ENCODE assay signal across 9 cellular contexts in genomic region chr3:30319713-30320112, GRCh38.
DNase-seq lines count a peak whose midpoint lies in the region; ATAC-seq, FAIRE-seq and TF ChIP-seq lines count a peak whose summit lies in the region.
"Had no signal": no experiment of that assay in that cellular context is flagged by ENCODE, and none has a peak within 500 bp of the region (broad histone marks: within the 10 kb centered on the region; RNA-seq: fewer than 3 reads in every experiment).

No MANE protein-coding gene starts in this region.

- H3K36me3 Mint-ChIP-seq in MCF 10A (ENCODE audit: insufficient read depth, unreplicated experiment): no peaks in the 10 kb centered on the region

- H3K4me3 Mint-ChIP-seq in MCF 10A (ENCODE audit: unreplicated experiment): no peak overlapping the region

- no TSS peak for BruUV-seq in MCF 10A (replicated peaks; lab: Mats Ljungman, UMichigan)
- no TSS peak for BruUV-seq in HepG2 (replicated peaks; lab: Mats Ljungman, UMichigan)

- peak overlapping the region; percentile 46 for H3K27ac Mint-ChIP-seq in MCF 10A (ENCODE audit: low read depth, unreplicated experiment)

- H3K4me1 ChIP-seq in HepG2 (ENCODE audit: insufficient read depth, low read length) (peaks cover 23% of the 10 kb centered on the region), tibial nerve (peaks cover 0 to 12% (median 1%) of the 10 kb centered on the region in 4 donors)

- TF ChIP-seq EP300 in HepG2 (IDR thresholded peaks at IDR 0.05; ENCODE audit: low read depth in 2 of 2, low read length in 2 of 2) (no peak), HepG2 (CRISPR knock-in tag; IDR thresholded peaks at IDR 0.05; ENCODE audit: borderline replicate concordance) (no peak), tibial nerve (IDR thresholded peaks at IDR 0.05) (no peak)

- peak; percentile 68 for TF ChIP-seq RAD21 in HepG2 (CRISPR knock-in tag; IDR thresholded peaks at IDR 0.05)

- no peak overlapping the region for H3K9ac ChIP-seq in HepG2 (ENCODE audit: insufficient read depth, low read depth, low read length)

- no peaks in the 10 kb centered on the region for H4K20me1 ChIP-seq in HepG2 (ENCODE audit: insufficient read depth, low read length)

- H3K27me3 ChIP-seq in HepG2 (ENCODE audit: control insufficient read depth in 1 of 2, insufficient read depth in 2 of 2, low read length in 2 of 2) (no peaks in the 10 kb centered on the region), tibial nerve (no peaks in the 10 kb centered on the region)

- peaks cover 23% of the 10 kb centered on the region for H3K4me1 Mint-ChIP-seq in MCF 10A (ENCODE audit: insufficient read depth, unreplicated experiment)

- in situ Hi-C loops in HepG2 (cut with HindIII; ENCODE audit: extremely low pct_ligation_motif_present, low pct_unique_long_range_greater_than_20kb): no loop called here

- peaks cover 20% of the 10 kb centered on the region for H3K9me3 ChIP-seq in HepG2 (ENCODE audit: low read length)
- H3K9me3 ChIP-seq in tibial nerve: peaks cover 0 to 11% (median 1%) of the 10 kb centered on the region in 4 donors

- DNase-seq in AG08395 (ENCODE audit: low spot score): peak; percentile 52
- peak; percentile 14 for DNase-seq in SKM-1 (lab: John Stamatoyannopoulos, UW; ENCODE audit: unreplicated experiment)
- peak; percentile 77 for DNase-seq in MCF 10A (ENCODE audit: unreplicated experiment)
- DNase-seq in HepG2 (ENCODE audit: low spot score): peak; percentile 71
- no peak for DNase-seq in tibial nerve (ENCODE audit: low spot score in 2 of 2)
- no peak for DNase-seq in coronary artery (ENCODE audit: low spot score)

- CTCF ChIA-PET in MCF 10A (lab: Yijun Ruan, JAX): interaction anchor here (0.5 to 2.0 kb wide), 23 partner anchors 9 to 375 kb away, joined by 3 to 14 read pairs (median 4); no protein-coding TSS in a partner anchor
- CTCF ChIA-PET in HepG2 (lab: Yijun Ruan, JAX; ENCODE audit: low intra/inter-chr PET ratio, low total read pairs): no interaction called here

- H3K27me3 Mint-ChIP-seq in MCF 10A (ENCODE audit: insufficient read depth, unreplicated experiment): no peaks in the 10 kb centered on the region

- H2AFZ ChIP-seq in HepG2 (ENCODE audit: low read length): no peak overlapping the region

- no peak overlapping the region for H3K4me2 ChIP-seq in HepG2 (ENCODE audit: low read depth, low read length)

- TF ChIP-seq CTCF in MCF 10A (IDR thresholded peaks at IDR 0.05; ENCODE audit: unreplicated experiment): peak; percentile 24
- peak; percentile 66 for TF ChIP-seq CTCF in HepG2 (CRISPR knock-in tag; IDR thresholded peaks at IDR 0.05)
- peak; percentile 10 to 52 (median 38) for TF ChIP-seq CTCF in tibial nerve (IDR thresholded peaks at IDR 0.05)
- no peak for TF ChIP-seq CTCF in coronary artery (IDR thresholded peaks at IDR 0.05)

- no peaks in the 10 kb centered on the region for H3K79me2 ChIP-seq in HepG2 (ENCODE audit: insufficient read depth, low read length)

- H3K4me3 ChIP-seq in HepG2 (replicated peaks in 1 of 3; ENCODE audit: insufficient read depth in 1 of 3, low read depth in 2 of 3, low read length in 3 of 3): no peak overlapping the region
- H3K4me3 ChIP-seq in tibial nerve: no peak overlapping the region
- no peak overlapping the region for H3K4me3 ChIP-seq in coronary artery

- POLR2A ChIA-PET in MCF 10A (lab: Yijun Ruan, JAX) (interaction anchor here (0.6 to 2.6 kb wide), 12 partner anchors 8 to 375 kb away, joined by 3 to 13 read pairs (median 4); partner anchors contain the start of gene TGFBR2), HepG2 (lab: Yijun Ruan, JAX) (interaction anchor here (1.0 to 1.6 kb wide), 4 partner anchors 28 to 296 kb away, joined by 3 to 8 read pairs (median 5); partner anchors contain the start of gene TGFBR2)

- H3K36me3 ChIP-seq in HepG2 (replicated peaks in 1 of 2; ENCODE audit: control insufficient read depth in 1 of 2, insufficient read depth in 2 of 2, low read length in 2 of 2): no peaks in the 10 kb centered on the region
- no peaks in the 10 kb centered on the region for H3K36me3 ChIP-seq in tibial nerve

- ATAC-seq in GM18505 (IDR thresholded peaks at IDR 0.05; ENCODE audit: unreplicated experiment) (peak; percentile 89), HG03442 (IDR thresholded peaks at IDR 0.05; ENCODE audit: unreplicated experiment) (peak; percentile 88), HepG2 (peak; percentile 93)

- TF ChIP-seq POLR2A in GM18505 (IDR thresholded peaks at IDR 0.05; ENCODE audit: borderline replicate concordance, extremely low read depth, insufficient read depth, insufficient read length) (no peak), HepG2 (IDR thresholded peaks at IDR 0.05; ENCODE audit: insufficient read depth in 1 of 2, low read depth in 2 of 2, low read length in 2 of 2) (no peak), tibial nerve (IDR thresholded peaks at IDR 0.05) (no peak)

- no peaks in the 10 kb centered on the region for H3K9me3 Mint-ChIP-seq in MCF 10A (ENCODE audit: unreplicated experiment)

- intact Hi-C loops in MCF 10A (cut with micrococcal nuclease) (loop anchor here (10.0 kb wide), 1 partner anchor 285 kb away; the partner anchor contains the start of gene TGFBR2), HepG2 (cut with micrococcal nuclease; ENCODE audit: unreplicated experiment) (loop anchor here (2.0 kb wide), 1 partner anchor 61 kb away; no protein-coding TSS in a partner anchor)

- peak; percentile 62 for FAIRE-seq in HepG2 (lab: Jason Lieb, UNC)
- FAIRE-seq: islet of Langerhans had no signal

- no peak overlapping the region for H3K27ac ChIP-seq in HepG2 (ENCODE audit: extremely low read length, insufficient read depth, low read length)
- no peak overlapping the region for H3K27ac ChIP-seq in tibial nerve
- H3K27ac ChIP-seq in coronary artery: no peak overlapping the region

TF ChIP-seq in HepG2, 621 proteins besides CTCF, POLR2A, EP300 and RAD21 (continues in another document):
- peak; percentile 54; the same call in 1 of the 2 replicates for TF ChIP-seq TSC22D2 (CRISPR knock-in tag; IDR thresholded peaks at IDR 0.05; ENCODE audit: borderline replicate concordance)
- TF ChIP-seq RXRB (CRISPR knock-in tag; IDR thresholded peaks at IDR 0.05; ENCODE audit: borderline replicate concordance): peak; percentile 54
- TF ChIP-seq, protein P1, sequence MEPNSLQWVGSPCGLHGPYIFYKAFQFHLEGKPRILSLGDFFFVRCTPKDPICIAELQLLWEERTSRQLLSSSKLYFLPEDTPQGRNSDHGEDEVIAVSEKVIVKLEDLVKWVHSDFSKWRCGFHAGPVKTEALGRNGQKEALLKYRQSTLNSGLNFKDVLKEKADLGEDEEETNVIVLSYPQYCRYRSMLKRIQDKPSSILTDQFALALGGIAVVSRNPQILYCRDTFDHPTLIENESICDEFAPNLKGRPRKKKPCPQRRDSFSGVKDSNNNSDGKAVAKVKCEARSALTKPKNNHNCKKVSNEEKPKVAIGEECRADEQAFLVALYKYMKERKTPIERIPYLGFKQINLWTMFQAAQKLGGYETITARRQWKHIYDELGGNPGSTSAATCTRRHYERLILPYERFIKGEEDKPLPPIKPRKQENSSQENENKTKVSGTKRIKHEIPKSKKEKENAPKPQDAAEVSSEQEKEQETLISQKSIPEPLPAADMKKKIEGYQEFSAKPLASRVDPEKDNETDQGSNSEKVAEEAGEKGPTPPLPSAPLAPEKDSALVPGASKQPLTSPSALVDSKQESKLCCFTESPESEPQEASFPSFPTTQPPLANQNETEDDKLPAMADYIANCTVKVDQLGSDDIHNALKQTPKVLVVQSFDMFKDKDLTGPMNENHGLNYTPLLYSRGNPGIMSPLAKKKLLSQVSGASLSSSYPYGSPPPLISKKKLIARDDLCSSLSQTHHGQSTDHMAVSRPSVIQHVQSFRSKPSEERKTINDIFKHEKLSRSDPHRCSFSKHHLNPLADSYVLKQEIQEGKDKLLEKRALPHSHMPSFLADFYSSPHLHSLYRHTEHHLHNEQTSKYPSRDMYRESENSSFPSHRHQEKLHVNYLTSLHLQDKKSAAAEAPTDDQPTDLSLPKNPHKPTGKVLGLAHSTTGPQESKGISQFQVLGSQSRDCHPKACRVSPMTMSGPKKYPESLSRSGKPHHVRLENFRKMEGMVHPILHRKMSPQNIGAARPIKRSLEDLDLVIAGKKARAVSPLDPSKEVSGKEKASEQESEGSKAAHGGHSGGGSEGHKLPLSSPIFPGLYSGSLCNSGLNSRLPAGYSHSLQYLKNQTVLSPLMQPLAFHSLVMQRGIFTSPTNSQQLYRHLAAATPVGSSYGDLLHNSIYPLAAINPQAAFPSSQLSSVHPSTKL (CRISPR knock-in tag; IDR thresholded peaks at IDR 0.05): peak; percentile 61
- no peak for TF ChIP-seq ZNF740 (CRISPR knock-in tag; IDR thresholded peaks at IDR 0.05)
- TF ChIP-seq SSRP1 (CRISPR knock-in tag; IDR thresholded peaks at IDR 0.05): no peak
- 0 out of 2 replicates have a peak, but pooled peaks have one; percentile 41 for TF ChIP-seq MED1 (CRISPR knock-in tag; IDR thresholded peaks at IDR 0.05)
- TF ChIP-seq ZNF746 (CRISPR knock-in tag; IDR thresholded peaks at IDR 0.05): no peak
- TF ChIP-seq ZNF530 (CRISPR knock-in tag; IDR thresholded peaks at IDR 0.05; ENCODE audit: low read depth): no peak
- TF ChIP-seq ZBTB42 (CRISPR knock-in tag; IDR thresholded peaks at IDR 0.05): no peak
- TF ChIP-seq ZNF556 (CRISPR knock-in tag; IDR thresholded peaks at IDR 0.05; ENCODE audit: borderline replicate concordance): no peak
- TF ChIP-seq, protein P2, sequence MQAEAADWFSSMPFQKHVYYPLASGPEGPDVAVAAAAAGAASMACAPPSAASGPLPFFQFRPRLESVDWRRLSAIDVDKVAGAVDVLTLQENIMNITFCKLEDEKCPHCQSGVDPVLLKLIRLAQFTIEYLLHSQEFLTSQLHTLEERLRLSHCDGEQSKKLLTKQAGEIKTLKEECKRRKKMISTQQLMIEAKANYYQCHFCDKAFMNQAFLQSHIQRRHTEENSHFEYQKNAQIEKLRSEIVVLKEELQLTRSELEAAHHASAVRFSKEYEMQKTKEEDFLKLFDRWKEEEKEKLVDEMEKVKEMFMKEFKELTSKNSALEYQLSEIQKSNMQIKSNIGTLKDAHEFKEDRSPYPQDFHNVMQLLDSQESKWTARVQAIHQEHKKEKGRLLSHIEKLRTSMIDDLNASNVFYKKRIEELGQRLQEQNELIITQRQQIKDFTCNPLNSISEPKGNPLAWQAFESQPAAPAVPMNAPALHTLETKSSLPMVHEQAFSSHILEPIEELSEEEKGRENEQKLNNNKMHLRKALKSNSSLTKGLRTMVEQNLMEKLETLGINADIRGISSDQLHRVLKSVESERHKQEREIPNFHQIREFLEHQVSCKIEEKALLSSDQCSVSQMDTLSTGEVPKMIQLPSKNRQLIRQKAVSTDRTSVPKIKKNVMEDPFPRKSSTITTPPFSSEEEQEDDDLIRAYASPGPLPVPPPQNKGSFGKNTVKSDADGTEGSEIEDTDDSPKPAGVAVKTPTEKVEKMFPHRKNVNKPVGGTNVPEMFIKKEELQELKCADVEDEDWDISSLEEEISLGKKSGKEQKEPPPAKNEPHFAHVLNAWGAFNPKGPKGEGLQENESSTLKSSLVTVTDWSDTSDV (CRISPR knock-in tag; IDR thresholded peaks at IDR 0.05): no peak
- 0 out of 2 replicates have a peak, but pooled peaks have one; percentile 42 for TF ChIP-seq ZFP1 (CRISPR knock-in tag; IDR thresholded peaks at IDR 0.05)

Comparison
In these comparisons a context has a peak if more than half of its experiments do, and no peak if none do; other contexts are left out.
1. DNase-seq: peak in AG08395 (single experiment), SKM-1 (single experiment), MCF 10A (single experiment) and HepG2 (single experiment); none in tibial nerve (0 of 2) and coronary artery (single experiment).
2. Peak in every context shown above with its lines, with median percentiles within 50 percentile points of each other: ATAC-seq.